Comparison of ENCODE assay signal across 37 cellular contexts in the genomic region with DNA sequence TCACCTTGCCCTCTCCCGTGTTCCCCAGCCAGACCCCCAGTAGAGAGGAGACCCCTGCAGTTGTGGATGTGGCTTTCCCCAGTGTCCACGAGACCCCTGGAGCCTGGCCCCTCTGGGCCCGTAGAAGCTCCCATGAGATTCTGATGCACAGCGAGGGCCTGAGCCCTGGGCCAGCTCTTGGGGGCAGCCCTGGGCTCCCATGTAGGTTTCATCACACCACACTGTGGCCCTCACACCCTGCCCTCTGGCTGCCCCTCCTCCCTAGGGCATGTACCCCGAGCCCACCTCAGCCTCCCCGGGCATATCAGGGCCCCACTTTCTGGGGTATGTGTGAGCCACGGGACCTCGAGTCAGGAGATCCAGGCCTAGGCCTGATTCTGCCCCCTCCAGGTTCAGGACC. TPM values are rescaled to one million over a fixed set of nuclear protein-coding genes. Genes with fewer than 3 reads are reported as not detected.
"Had no signal": no experiment of that assay in that cellular context is flagged by ENCODE, and none has a peak within 500 bp of the region (broad histone marks: within the 10 kb centered on the region; RNA-seq: fewer than 3 reads in every experiment).

No MANE protein-coding gene starts in this region.

- H3K4me3 ChIP-seq: MG63 had no signal

- H3K36me3 ChIP-seq: MG63 had no signal

- DNase-seq: Karpas-422, Kasumi-1, MG63, MM.1S, MV-4-11, NCI-H1048, NCI-H1092, NCI-H1092 treated with DMSO at 0.1 percent for 48 hours, NCI-H1105, NCI-H1105 treated with DMSO at 0.1 percent for 48 hours, NCI-H1417 treated with DMSO at 0.1 percent for 48 hours, NCI-H1436, NCI-H1436 treated with DMSO at 0.1 percent for 48 hours, NCI-H146, NCI-H1694, NCI-H1694 treated with DMSO at 0.1 percent for 48 hours, NCI-H187, NCI-H187 treated with DMSO at 0.1 percent for 48 hours, NCI-H1930, NCI-H2029, NCI-H2029 treated with DMSO at 0.1 percent for 48 hours, NCI-H2081, NCI-H2081 treated with DMSO at 0.1 percent for 48 hours, NCI-H2107, NCI-H2171, NCI-H2171 treated with DMSO at 0.1 percent for 48 hours, NCI-H2227 treated with DMSO at 0.1 percent for 48 hours, NCI-H226, NCI-H345, NCI-H446, NCI-H446 treated with DMSO at 0.1 percent for 48 hours, NCI-H510A, NCI-H510A treated with DMSO at 0.1 percent for 48 hours had no signal

- H3K9me3 ChIP-seq: MG63 had no signal

RNA-seq across cellular contexts. Expression of a gene that starts 7.0 kb away (rescaled TPM):
- total RNA-seq: LHCN-M2, M059J, MCF 10A, NCI-H460 had no signal
